ENCODE assay signal across 1 cellular context in genomic region chr14:70005281-70005805, GRCh38.
TF ChIP-seq lines count a peak whose summit lies in the region.

No MANE protein-coding gene starts in this region.

TF ChIP-seq in IMR-90, 13 proteins besides CTCF, POLR2A, EP300 and RAD21 (continued from another document):
- TF ChIP-seq MAFK (IDR thresholded peaks at IDR 0.05; ENCODE audit: low read depth, low read length) (no peak), MXI1 (IDR thresholded peaks at IDR 0.05; ENCODE audit: borderline replicate concordance, low read depth, low read length) (no peak), USF2 (IDR thresholded peaks at IDR 0.05; ENCODE audit: low read depth, low read length) (no peak), NFE2L2 (IDR thresholded peaks at IDR 0.05; ENCODE audit: low read depth, low read length) (no peak), BHLHE40 (IDR thresholded peaks at IDR 0.05; ENCODE audit: low read depth, low read length) (no peak), CHD1 (IDR thresholded peaks at IDR 0.05; ENCODE audit: low read depth, low read length) (no peak), FOS (IDR thresholded peaks at IDR 0.05; ENCODE audit: low read depth, low read length) (no peak), SMC3 (IDR thresholded peaks at IDR 0.05; ENCODE audit: low read depth, low read length) (no peak), MAZ (IDR thresholded peaks at IDR 0.05; ENCODE audit: borderline replicate concordance, low read depth, low read length) (no peak), RCOR1 (IDR thresholded peaks at IDR 0.05; ENCODE audit: insufficient replicate concordance, low read length) (no peak), ELK1 (IDR thresholded peaks at IDR 0.05; ENCODE audit: borderline replicate concordance, low read depth, low read length) (no peak)
